Comparison of ENCODE assay signal across 16 cellular contexts in genomic region chr6:91087864-91088263, GRCh38.
DNase-seq lines count a peak whose midpoint lies in the region; TF ChIP-seq lines count a peak whose summit lies in the region.
"Had no signal": no experiment of that assay in that cellular context is flagged by ENCODE, and none has a peak within 500 bp of the region (broad histone marks: within the 10 kb centered on the region; RNA-seq: fewer than 3 reads in every experiment).

No MANE protein-coding gene starts in this region.

- 70% methylated on average over 6 of the region's 6 CpGs for WGBS in esophagus muscularis mucosa

- no peak for TF ChIP-seq POLR2A in esophagus muscularis mucosa (IDR thresholded peaks at IDR 0.05; ENCODE audit: low read depth)

- no peaks in the 10 kb centered on the region for H3K36me3 Mint-ChIP-seq in neural progenitor cell
- H3K36me3 Mint-ChIP-seq: CD8-positive, alpha-beta memory T cell had no signal

- H3K4me1 Mint-ChIP-seq in neural progenitor cell: peaks cover 17% of the 10 kb centered on the region
- H3K4me1 Mint-ChIP-seq: activated CD4-positive, alpha-beta T cell treated with anti-CD3 and anti-CD28 coated beads, Interleukin-2, amount 10 ng/mL, durations not matched to agents 24 days and 14 days; CD8-positive, alpha-beta memory T cell had no signal

- intact Hi-C loops in esophagus muscularis mucosa (cut with DNase I): no loop called here

- H3K9ac ChIP-seq in neural progenitor cell: no peak overlapping the region

- no peak overlapping the region for H3K27ac ChIP-seq in HEK293 (ENCODE audit: extremely low read depth, low read depth, low read length)
- no peak overlapping the region for H3K27ac ChIP-seq in neural progenitor cell
- no peak overlapping the region for H3K27ac ChIP-seq in esophagus muscularis mucosa (replicated peaks in 1 of 4)

- TF ChIP-seq EP300 in esophagus muscularis mucosa (IDR thresholded peaks at IDR 0.05): no peak

- H3K36me3 ChIP-seq in HEK293 (ENCODE audit: control insufficient read depth in 2 of 2, insufficient read depth in 1 of 2, low read length in 2 of 2): no peaks in the 10 kb centered on the region
- no peaks in the 10 kb centered on the region for H3K36me3 ChIP-seq in neural progenitor cell
- no peaks in the 10 kb centered on the region for H3K36me3 ChIP-seq in esophagus muscularis mucosa
- H3K36me3 ChIP-seq: HAP-1 had no signal

- no peaks in the 10 kb centered on the region for H3F3A ChIP-seq in neural progenitor cell (ENCODE audit: low read depth)

- H3K9me3 ChIP-seq in HEK293 (ENCODE audit: control insufficient read depth, insufficient read depth, low read depth, low read length) (no peaks in the 10 kb centered on the region), neural progenitor cell (ENCODE audit: low read depth) (no peaks in the 10 kb centered on the region), esophagus muscularis mucosa (no peaks in the 10 kb centered on the region)
- H3K9me3 ChIP-seq: HAP-1 had no signal

- H3K27me3 Mint-ChIP-seq in neural progenitor cell (ENCODE audit: insufficient read depth, low read depth): peaks cover 2% of the 10 kb centered on the region
- H3K27me3 Mint-ChIP-seq: CD8-positive, alpha-beta memory T cell had no signal

- H3K79me2 ChIP-seq in neural progenitor cell (ENCODE audit: low read depth): no peaks in the 10 kb centered on the region

- POLR2A ChIA-PET in HEK293 (lab: Yijun Ruan, JAX): no interaction called here
- POLR2A ChIA-PET in GM10248 (lab: Yijun Ruan, JAX): no interaction called here

- H3K4me3 ChIP-seq in HEK293 (ENCODE audit: low read depth, low read length) (no peak overlapping the region), neural progenitor cell (no peak overlapping the region), esophagus muscularis mucosa (no peak overlapping the region)
- H3K4me3 ChIP-seq: HAP-1, K562 had no signal

- CTCF ChIA-PET in HEK293 (lab: Yijun Ruan, JAX): interaction anchor here (0.6 to 1.8 kb wide), 5 partner anchors 8 to 167 kb away, joined by 3 to 8 read pairs (median 3); no protein-coding TSS in a partner anchor
- CTCF ChIA-PET in GM10248 (lab: Yijun Ruan, JAX): interaction anchor here (1.2 to 1.9 kb wide), 2 partner anchors 9 to 11 kb away, joined by 3 to 6 read pairs; no protein-coding TSS in a partner anchor

- H3K9me3 Mint-ChIP-seq in neural progenitor cell: no peaks in the 10 kb centered on the region
- H3K9me3 Mint-ChIP-seq: activated CD4-positive, alpha-beta T cell treated with anti-CD3 and anti-CD28 coated beads, Interleukin-2, amount 10 ng/mL, durations not matched to agents 24 days and 14 days had no signal

- H3K27me3 ChIP-seq in neural progenitor cell: no peaks in the 10 kb centered on the region
- H3K27me3 ChIP-seq in esophagus muscularis mucosa: no peaks in the 10 kb centered on the region

- H3K27ac Mint-ChIP-seq in neural progenitor cell: no peak overlapping the region
- H3K27ac Mint-ChIP-seq: activated CD4-positive, alpha-beta T cell treated with anti-CD3 and anti-CD28 coated beads, Interleukin-2, amount 10 ng/mL, durations not matched to agents 24 days and 14 days; CD8-positive, alpha-beta memory T cell had no signal

- H4K20me1 ChIP-seq in neural progenitor cell (ENCODE audit: low read depth): no peaks in the 10 kb centered on the region

- H3K4me2 ChIP-seq in neural progenitor cell: peak overlapping the region; percentile 62

- no peak overlapping the region for H2AFZ ChIP-seq in neural progenitor cell (replicated peaks)

- DNase-seq in NCI-H2171 (lab: John Stamatoyannopoulos, UW) (peak; percentile 68), globus pallidus (ENCODE audit: low spot score) (peak; percentile 16), neural progenitor cell (ENCODE audit: low spot score) (peak; percentile 85), esophagus muscularis mucosa (ENCODE audit: extremely low spot score) (no peak), GM10248 (ENCODE audit: extremely low spot score) (no peak)
- no peak for DNase-seq in activated naive CD4-positive, alpha-beta T cell treated with anti-CD3 and anti-CD28 coated beads, Interleukin-2, amount 50 U/mL, for 16 hours
- DNase-seq: activated CD4-positive, alpha-beta T cell treated with anti-CD3 and anti-CD28 coated beads, Interleukin-2, amount 10 ng/mL, durations not matched to agents 24 days and 14 days; activated effector memory CD4-positive, alpha-beta T cell treated with Interleukin-2 at 50 U/mL for 16 hours; amniotic stem cell; CD8-positive, alpha-beta memory T cell; central memory CD4-positive, alpha-beta T cell; effector CD4-positive, alpha-beta T cell; stimulated activated CD4-positive, alpha-beta T cell treated with anti-CD3 and anti-CD28 coated beads, Interleukin-2, amount 100 ng/mL, for 48 hours had no signal

- TF ChIP-seq CTCF in HEK293 (tag by site-specific recombination; IDR thresholded peaks at IDR 0.05): no peak
- TF ChIP-seq CTCF in neural progenitor cell (IDR thresholded peaks at IDR 0.05): no peak
- no peak for TF ChIP-seq CTCF in esophagus muscularis mucosa (IDR thresholded peaks at IDR 0.05)
- no peak for TF ChIP-seq CTCF in GM10248 (IDR thresholded peaks at IDR 0.05; ENCODE audit: control extremely low read depth, extremely low read depth, low read depth, missing control alignments)

- H3K4me3 Mint-ChIP-seq in neural progenitor cell: no peak overlapping the region
- H3K4me3 Mint-ChIP-seq: activated CD4-positive, alpha-beta T cell treated with anti-CD3 and anti-CD28 coated beads, Interleukin-2, amount 10 ng/mL, durations not matched to agents 24 days and 14 days; CD8-positive, alpha-beta memory T cell had no signal

- H3K4me1 ChIP-seq in HEK293 (ENCODE audit: control insufficient read depth, insufficient read depth, low read length) (no peaks in the 10 kb centered on the region), neural progenitor cell (peaks cover 37% of the 10 kb centered on the region), esophagus muscularis mucosa (no peaks in the 10 kb centered on the region)
- H3K4me1 ChIP-seq: HAP-1 had no signal

TF ChIP-seq in HEK293, 187 proteins besides CTCF, POLR2A, EP300 and RAD21:
- no peak for TF ChIP-seq ZNF473 (tag by site-specific recombination; IDR thresholded peaks at IDR 0.05)
- no peak for TF ChIP-seq ZNF2 (tag by site-specific recombination; IDR thresholded peaks at IDR 0.05)
- no peak for TF ChIP-seq ZNF623 (tag by site-specific recombination; IDR thresholded peaks at IDR 0.05)
- no peak for TF ChIP-seq PRDM1 (tag by site-specific recombination; IDR thresholded peaks at IDR 0.05)
- TF ChIP-seq, protein P1, sequence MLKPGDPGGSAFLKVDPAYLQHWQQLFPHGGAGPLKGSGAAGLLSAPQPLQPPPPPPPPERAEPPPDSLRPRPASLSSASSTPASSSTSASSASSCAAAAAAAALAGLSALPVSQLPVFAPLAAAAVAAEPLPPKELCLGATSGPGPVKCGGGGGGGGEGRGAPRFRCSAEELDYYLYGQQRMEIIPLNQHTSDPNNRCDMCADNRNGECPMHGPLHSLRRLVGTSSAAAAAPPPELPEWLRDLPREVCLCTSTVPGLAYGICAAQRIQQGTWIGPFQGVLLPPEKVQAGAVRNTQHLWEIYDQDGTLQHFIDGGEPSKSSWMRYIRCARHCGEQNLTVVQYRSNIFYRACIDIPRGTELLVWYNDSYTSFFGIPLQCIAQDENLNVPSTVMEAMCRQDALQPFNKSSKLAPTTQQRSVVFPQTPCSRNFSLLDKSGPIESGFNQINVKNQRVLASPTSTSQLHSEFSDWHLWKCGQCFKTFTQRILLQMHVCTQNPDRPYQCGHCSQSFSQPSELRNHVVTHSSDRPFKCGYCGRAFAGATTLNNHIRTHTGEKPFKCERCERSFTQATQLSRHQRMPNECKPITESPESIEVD (tag by site-specific recombination; IDR thresholded peaks at IDR 0.05): peak; percentile 12; the same call in 1 of the 2 replicates

Comparison
In these comparisons a context has a peak if more than half of its experiments do, and no peak if none do; other contexts are left out.
1. DNase-seq: peak in NCI-H2171 (single experiment), globus pallidus (single experiment) and neural progenitor cell (single experiment); none in esophagus muscularis mucosa (single experiment), activated naive CD4-positive, alpha-beta T cell treated with anti-CD3 and anti-CD28 coated beads, Interleukin-2, amount 50 U/mL, for 16 hours (single experiment) and GM10248 (single experiment).